ENCODE assay signal across 8 cellular contexts in the genomic region with DNA sequence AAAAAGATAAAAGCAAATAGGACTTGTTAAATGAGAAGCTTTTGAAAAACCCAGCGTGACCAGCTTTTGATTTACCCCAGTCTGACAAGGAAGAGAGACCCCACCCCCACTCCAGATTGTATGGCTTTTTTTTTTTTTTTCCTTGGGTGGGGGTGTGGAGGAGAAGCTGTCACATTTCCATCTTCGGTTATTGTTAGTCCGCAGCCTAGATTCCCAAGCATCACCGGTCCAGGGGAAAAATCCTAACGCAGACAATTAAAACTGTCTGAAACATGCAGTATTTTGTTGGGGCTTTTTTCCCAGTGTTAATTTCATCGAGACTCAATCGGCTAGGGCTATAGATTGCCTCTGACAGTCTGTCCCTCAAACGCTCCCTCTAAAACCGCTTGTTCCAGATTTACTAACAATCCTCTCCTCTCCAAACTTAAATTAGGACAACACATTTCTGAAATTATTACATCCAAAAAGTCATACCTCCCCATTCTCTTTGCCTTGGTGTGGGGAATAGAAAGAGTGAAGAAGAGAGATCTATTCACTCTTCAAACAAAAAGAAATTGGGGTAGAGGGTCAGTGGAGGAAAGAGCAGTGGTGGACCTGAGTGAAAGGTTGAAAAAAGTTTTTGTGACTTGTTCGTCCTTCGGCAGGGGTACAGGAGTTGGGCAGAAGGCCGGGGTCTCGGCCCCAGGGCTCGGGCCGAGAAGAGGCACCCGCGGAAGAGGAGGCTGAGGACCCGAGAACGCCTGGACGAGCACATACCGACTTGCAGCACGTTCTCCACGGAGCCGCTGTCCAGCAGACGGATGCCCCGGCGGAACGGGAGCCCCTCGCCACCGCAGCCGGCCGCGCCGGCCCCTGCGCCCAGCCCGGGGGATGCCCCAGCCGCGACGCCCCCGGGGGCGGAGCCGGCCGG. TPM values are rescaled to one million over a fixed set of nuclear protein-coding genes. Genes with fewer than 3 reads are reported as not detected.
DNase-seq lines count a peak whose midpoint lies in the region; ATAC-seq, FAIRE-seq and TF ChIP-seq lines count a peak whose summit lies in the region.

No MANE protein-coding gene starts in this region.

- H3K4me3 ChIP-seq in RWPE2 (ENCODE audit: severe bottlenecking) (peak overlapping the region; percentile 79), breast epithelium (peak overlapping the region; percentile 74 to 94 (median 88)), small intestine (ENCODE audit: low read depth in 1 of 2, low read length in 2 of 2) (peak overlapping the region; percentile 77 to 94)

- peaks cover 7% of the 10 kb centered on the region for H3K4me1 ChIP-seq in RWPE2 (ENCODE audit: insufficient read depth, poor library complexity, severe bottlenecking)
- H3K4me1 ChIP-seq in breast epithelium: no peaks in the 10 kb centered on the region
- H3K4me1 ChIP-seq in small intestine (ENCODE audit: control insufficient read depth in 2 of 2, insufficient read depth in 1 of 2, low read depth in 1 of 2, low read length in 1 of 2): peaks cover 0 to 2% of the 10 kb centered on the region in 2 donors

- TF ChIP-seq CTCF in RWPE2 (IDR thresholded peaks at IDR 0.05; ENCODE audit: poor library complexity, severe bottlenecking): no peak
- no peak for TF ChIP-seq CTCF in breast epithelium (IDR thresholded peaks at IDR 0.05)

- ATAC-seq in HG03095 (IDR thresholded peaks at IDR 0.05; ENCODE audit: unreplicated experiment) (peak; percentile 19), RWPE2 (ENCODE audit: low read depth) (peak; percentile 37; the same call in 2 of the 3 replicates), GM19455 (IDR thresholded peaks at IDR 0.05; ENCODE audit: unreplicated experiment) (no peak)

- H3K36me3 ChIP-seq in RWPE2 (ENCODE audit: low read depth): no peaks in the 10 kb centered on the region
- H3K36me3 ChIP-seq in breast epithelium: no peaks in the 10 kb centered on the region
- no peaks in the 10 kb centered on the region for H3K36me3 ChIP-seq in small intestine (ENCODE audit: control insufficient read depth in 2 of 2, insufficient read depth in 2 of 2, low read length in 2 of 2)

- peaks cover 78% of the 10 kb centered on the region for H3K27me3 ChIP-seq in RWPE2 (ENCODE audit: insufficient read depth, poor library complexity, severe bottlenecking)
- H3K27me3 ChIP-seq in breast epithelium: no peaks in the 10 kb centered on the region
- H3K27me3 ChIP-seq in small intestine (ENCODE audit: control insufficient read depth in 2 of 2, insufficient read depth in 2 of 2, low read length in 2 of 2): no peaks in the 10 kb centered on the region

- peak; percentile 67 for DNase-seq in ELR (ENCODE audit: low read depth)
- DNase-seq in RWPE2 (ENCODE audit: low spot score): no peak
- DNase-seq in breast epithelium (ENCODE audit: low spot score in 2 of 2): no peak
- DNase-seq in iris pigment epithelial cell (ENCODE audit: low read depth): peak; percentile 59
- peak; percentile 37 for DNase-seq in small intestine
- no peak for DNase-seq in UCSD-AML1 (lab: John Stamatoyannopoulos, UW; ENCODE audit: unreplicated experiment)

- TF ChIP-seq POLR2A in breast epithelium (IDR thresholded peaks at IDR 0.05): no peak

- H3K9me3 ChIP-seq in RWPE2 (ENCODE audit: severe bottlenecking): no peaks in the 10 kb centered on the region
- no peaks in the 10 kb centered on the region for H3K9me3 ChIP-seq in breast epithelium
- no peaks in the 10 kb centered on the region for H3K9me3 ChIP-seq in small intestine (ENCODE audit: control insufficient read depth, low read depth)

- no peak for FAIRE-seq in small intestine (lab: Jason Lieb, UNC)

- intact Hi-C loops in breast epithelium (cut with DNase I; ENCODE audit: low total_unique reads): no loop called here

- H3K27ac ChIP-seq in RWPE2 (ENCODE audit: poor library complexity, severe bottlenecking) (no peak overlapping the region), breast epithelium (peak overlapping the region in 1 of 2 donors; percentile 40), small intestine (ENCODE audit: low read depth in 1 of 2, low read length in 1 of 2) (peak overlapping the region in 1 of 2 donors; percentile 43)

- WGBS in small intestine, 3 donors: 1 to 6% (median 2%) methylated on average over 21 to 43 of the region's 43 CpGs

RNA-seq across cellular contexts. Expression of gene ZSWIM5, which starts 1.1 kb away (rescaled TPM):
- total RNA-seq in breast epithelium: 1 to 10 TPM; 1.6 to 4.5 (median 3.3) TPM
- 1 to 10 TPM; 3.8 to 4.6 (median 4.1) TPM for polyA plus RNA-seq in small intestine

Comparison
In these comparisons a context has a peak if more than half of its experiments do, and no peak if none do; other contexts are left out.
1. DNase-seq: peak in ELR (single experiment), iris pigment epithelial cell (single experiment) and small intestine (single experiment); none in RWPE2 (single experiment), breast epithelium (0 of 2) and UCSD-AML1 (single experiment).
2. Peak in every context shown above with its lines, with median percentiles within 50 percentile points of each other: H3K4me3 ChIP-seq.